Comparison of ENCODE assay signal across 17 cellular contexts in genomic region chr1:154945160-154945961, GRCh38. TPM values are rescaled to one million over a fixed set of nuclear protein-coding genes. Genes with fewer than 3 reads are reported as not detected.
DNase-seq lines count a peak whose midpoint lies in the region; ATAC-seq, FAIRE-seq and TF ChIP-seq lines count a peak whose summit lies in the region.
"Had no signal": no experiment of that assay in that cellular context is flagged by ENCODE, and none has a peak within 500 bp of the region (broad histone marks: within the 10 kb centered on the region; RNA-seq: fewer than 3 reads in every experiment).

No MANE protein-coding gene starts in this region.

- CTCF ChIA-PET in IMR-90 (lab: Yijun Ruan, JAX): no interaction called here
- CTCF ChIA-PET in K562 (lab: Yijun Ruan, JAX; ENCODE audit: low intra/inter-chr PET ratio): interaction anchor here (0.7 to 1.4 kb wide), 2 partner anchors 117 to 386 kb away, joined by 4 read pairs; no protein-coding TSS in a partner anchor

- TF ChIP-seq RAD21 in IMR-90 (IDR thresholded peaks at IDR 0.05; ENCODE audit: low read length) (no peak), K562 (CRISPR knock-in tag; conservative IDR thresholded peaks at IDR 0.05 in 1 of 2, IDR thresholded peaks at IDR 0.05 in 1 of 2) (no peak)

- peaks cover 28 to 51% (median 47%) of the 10 kb centered on the region in 11 experiments for H3K36me3 ChIP-seq in BLaER1 treated with 17β-estradiol and CSF1 and Interleukin-3, amounts not matched to agents 10 nM and 100 nM
- H3K36me3 ChIP-seq in IMR-90 (ENCODE audit: control insufficient read depth, insufficient read depth, low read length): peaks cover 36% of the 10 kb centered on the region
- no peaks in the 10 kb centered on the region; the same call in 2 of the 3 replicates for H3K36me3 ChIP-seq in K562 (ENCODE audit: control insufficient read depth, insufficient read depth, low read length)
- H3K36me3 ChIP-seq in psoas muscle (ENCODE audit: insufficient read depth in 1 of 2, low read depth in 1 of 2): peaks cover 3 to 65% of the 10 kb centered on the region in 2 donors
- H3K36me3 ChIP-seq: BE2C had no signal

- ATAC-seq in IMR-90 (ENCODE audit: low read depth) (no peak), K562 (no peak), psoas muscle (no peak)
- ATAC-seq: foreskin keratinocyte had no signal

- peak overlapping the region in 1 of 10 experiments; percentile 16; a peak in 1 of 20 replicates for H3K4me3 ChIP-seq in BLaER1 treated with 17β-estradiol and CSF1 and Interleukin-3, amounts not matched to agents 10 nM and 100 nM
- H3K4me3 ChIP-seq in IMR-90 (ENCODE audit: insufficient read depth, low read depth, low read length): no peak overlapping the region
- H3K4me3 ChIP-seq in K562: no peak overlapping the region
- H3K4me3 ChIP-seq in psoas muscle: no peak overlapping the region
- H3K4me3 ChIP-seq: lung had no signal

- no peak for TF ChIP-seq CTCF in IMR-90 (conservative IDR thresholded peaks at IDR 0.05; ENCODE audit: low read depth, low read length)
- no peak for TF ChIP-seq CTCF in K562 (IDR thresholded peaks at IDR 0.05 in 2 of 3, conservative IDR thresholded peaks at IDR 0.05 in 1 of 3; ENCODE audit: insufficient read depth in 2 of 3, low read depth in 1 of 3, low read length in 3 of 3)
- no peak for TF ChIP-seq CTCF in psoas muscle (IDR thresholded peaks at IDR 0.05)

- no peak overlapping the region for H3K23ac ChIP-seq in IMR-90 (ENCODE audit: low read depth, low read length)

- H4K20me1 ChIP-seq in BLaER1 treated with 17β-estradiol and CSF1 and Interleukin-3, amounts not matched to agents 10 nM and 100 nM: peaks cover 0 to 21% (median 0%) of the 10 kb centered on the region in 11 experiments; a peak in 8 of 22 replicates
- H4K20me1 ChIP-seq in IMR-90 (ENCODE audit: insufficient read depth, low read length) (no peaks in the 10 kb centered on the region; the same call in 1 of the 2 replicates), K562 (replicated peaks; ENCODE audit: control insufficient read depth, insufficient read depth, low read length) (0 out of 2 replicates have a peak, but pooled peaks cover 3% of the 10 kb centered on the region)

- intact Hi-C loops in IMR-90 (cut with micrococcal nuclease): no loop called here
- intact Hi-C loops in K562 (cut with micrococcal nuclease): no loop called here
- intact Hi-C loops in psoas muscle (cut with DNase I): no loop called here

- no peak overlapping the region for H2AFZ ChIP-seq in IMR-90 (replicated peaks; ENCODE audit: low read length, poor library complexity)
- H2AFZ ChIP-seq in K562 (ENCODE audit: low read depth, low read length): no peak overlapping the region

- no peak for TF ChIP-seq EP300 in K562 (IDR thresholded peaks at IDR 0.05; ENCODE audit: low read length)

- in situ Hi-C loops in IMR-90 (cut with MboI; ENCODE audit: low sequenced_read_pairs): no loop called here
- in situ Hi-C loops in K562 (cut with MboI): no loop called here

- H4K5ac ChIP-seq in IMR-90 (ENCODE audit: low read depth, low read length): no peak overlapping the region

- BruUV-seq in IMR-90 (replicated peaks; lab: Mats Ljungman, UMichigan) (TSS peak; percentile 81), K562 (replicated peaks; lab: Mats Ljungman, UMichigan) (TSS peak; percentile 65)

- POLR2A ChIA-PET in IMR-90 (lab: Charles Lee; ENCODE audit: unreplicated experiment): interaction anchor here (0.5 kb wide), 1 partner anchor 387 kb away, joined by 8 read pairs; the partner anchor contains the start of gene UBE2Q1
- POLR2A ChIA-PET in K562 (lab: Yijun Ruan, JAX): interaction anchor here (0.6 to 1.0 kb wide), 4 partner anchors 9 to 409 kb away, joined by 3 to 4 read pairs (median 4); partner anchors contain the start of gene SHC1

- H3K27me3 ChIP-seq in BLaER1 treated with 17β-estradiol and CSF1 and Interleukin-3, amounts not matched to agents 10 nM and 100 nM: no peaks in the 10 kb centered on the region
- no peaks in the 10 kb centered on the region for H3K27me3 ChIP-seq in IMR-90 (ENCODE audit: control insufficient read depth, insufficient read depth, low read length)
- no peaks in the 10 kb centered on the region for H3K27me3 ChIP-seq in K562 (ENCODE audit: control insufficient read depth in 2 of 2, insufficient read depth in 2 of 2, low read length in 2 of 2)
- H3K27me3 ChIP-seq in psoas muscle (ENCODE audit: insufficient read depth in 3 of 3, low read length in 2 of 3): no peaks in the 10 kb centered on the region
- H3K27me3 ChIP-seq: BE2C, foreskin keratinocyte had no signal

- no peaks in the 10 kb centered on the region for H3K9me3 ChIP-seq in BLaER1 treated with 17β-estradiol and CSF1 and Interleukin-3, amounts not matched to agents 10 nM and 100 nM (replicated peaks in 1 of 11)
- H3K9me3 ChIP-seq in IMR-90 (ENCODE audit: control insufficient read depth, insufficient read depth, low read length) (no peaks in the 10 kb centered on the region), K562 (replicated peaks; ENCODE audit: control insufficient read depth, insufficient read depth, low read depth, low read length) (no peaks in the 10 kb centered on the region), psoas muscle (no peaks in the 10 kb centered on the region)
- H3K9me3 ChIP-seq: BE2C had no signal

- H3K56ac ChIP-seq in IMR-90 (ENCODE audit: extremely low read depth, insufficient read depth, low read length): no peak overlapping the region

- no peak overlapping the region for H2BK5ac ChIP-seq in IMR-90 (ENCODE audit: low read depth, low read length, poor library complexity, severe bottlenecking)

- 74% methylated on average over 6 of the region's 15 CpGs; no CpG with 5 or more reads in 1 of the 2 experiments for WGBS in IMR-90 (ENCODE audit: extremely low coverage in 2 of 2, insufficient read length in 1 of 2), 2 experiments
- WGBS in K562 (ENCODE audit: insufficient coverage, low coverage, missing lambda C conversion rate): 60% methylated on average over 14 of the region's 15 CpGs
- 66 to 77% (median 71%) methylated on average over 15 of the region's 15 CpGs for WGBS in psoas muscle, 3 donors

- H3K79me2 ChIP-seq in K562 (ENCODE audit: control insufficient read depth, insufficient read depth, low read length): no peaks in the 10 kb centered on the region

- no peak overlapping the region for H3K14ac ChIP-seq in IMR-90 (replicated peaks; ENCODE audit: low read depth, low read length)

- H3K27ac ChIP-seq in BLaER1 treated with 17β-estradiol and CSF1 and Interleukin-3, amounts not matched to agents 10 nM and 100 nM: peak overlapping the region; percentile 34 to 89 (median 86); a peak in 21 of 22 replicates
- H3K27ac ChIP-seq in IMR-90 (ENCODE audit: insufficient read depth, low read length) (no peak overlapping the region), K562 (ENCODE audit: extremely low read depth, low read depth, low read length) (no peak overlapping the region), psoas muscle (peak overlapping the region; percentile 4)
- H3K27ac ChIP-seq: foreskin keratinocyte had no signal

- dilution Hi-C loops in IMR-90 (cut with HindIII; ENCODE audit: low sequenced_read_pairs, unreplicated experiment): no loop called here

- H3K4me1 ChIP-seq in BLaER1 treated with 17β-estradiol and CSF1 and Interleukin-3, amounts not matched to agents 10 nM and 100 nM: peaks cover 64 to 91% (median 84%) of the 10 kb centered on the region in 10 experiments
- H3K4me1 ChIP-seq in IMR-90 (ENCODE audit: control insufficient read depth, insufficient read depth, low read length) (no peaks in the 10 kb centered on the region; the same call in 1 of the 2 replicates), K562 (replicated peaks in 1 of 2; ENCODE audit: control insufficient read depth in 2 of 2, insufficient read depth in 2 of 2, low read length in 2 of 2) (peaks cover 25 to 53% of the 10 kb centered on the region in 2 experiments; a peak in 4 of 5 replicates), psoas muscle (peaks cover 7% of the 10 kb centered on the region)
- H3K4me1 ChIP-seq: BE2C, foreskin keratinocyte had no signal

- H2AK9ac ChIP-seq in IMR-90 (replicated peaks; ENCODE audit: low read depth, low read length, poor library complexity): no peak overlapping the region

- no peak for DNase-seq in IMR-90
- DNase-seq in K562 (ENCODE audit: extremely low read depth in 1 of 4, low spot score in 3 of 4): no peak
- DNase-seq in psoas muscle: peak in 1 of 2 donors; percentile 43
- DNase-seq in NCI-H2227 (lab: John Stamatoyannopoulos, UW; ENCODE audit: unreplicated experiment): no peak
- DNase-seq in NK-92 (lab: John Stamatoyannopoulos, UW; ENCODE audit: unreplicated experiment): no peak
- no peak for DNase-seq in activated CD8-positive, alpha-beta memory T cell treated with anti-CD3 and anti-CD28 coated beads, Interleukin-2, amount 50 U/mL, for 48 hours
- DNase-seq: activated CD4-positive, alpha-beta T cell treated with anti-CD3 and anti-CD28 coated beads for 4 hours; activated T-cell treated with anti-CD3 and anti-CD28 coated beads, Interleukin-2, amount 50 U/mL, for 1 hour; BE2C; foreskin keratinocyte; GOT3; naive B cell; NCI-H146; NCI-H345; T-helper 9 cell had no signal

- no peak overlapping the region for H2BK120ac ChIP-seq in IMR-90 (ENCODE audit: low read depth, low read length)

- TF ChIP-seq POLR2A in IMR-90 (IDR thresholded peaks at IDR 0.05; ENCODE audit: low read depth, low read length): no peak
- no peak for TF ChIP-seq POLR2A in K562 (conservative IDR thresholded peaks at IDR 0.05)

- no peaks in the 10 kb centered on the region for H3K79me1 ChIP-seq in IMR-90 (ENCODE audit: low read depth in 1 of 2, low read length in 2 of 2)

- H3K18ac ChIP-seq in IMR-90 (ENCODE audit: low read depth, low read length): no peak overlapping the region

- no peaks in the 10 kb centered on the region for H3K9me1 ChIP-seq in IMR-90 (ENCODE audit: insufficient read depth, low read length)
- no peaks in the 10 kb centered on the region for H3K9me1 ChIP-seq in K562 (ENCODE audit: control insufficient read depth, insufficient read depth, low read length)

- no peak overlapping the region for H2BK15ac ChIP-seq in IMR-90 (ENCODE audit: low read depth, low read length)

- H3K9ac ChIP-seq in BLaER1 treated with 17β-estradiol and CSF1 and Interleukin-3, amounts not matched to agents 10 nM and 100 nM: peak overlapping the region; percentile 61 to 78 (median 73)
- no peak overlapping the region for H3K9ac ChIP-seq in IMR-90 (ENCODE audit: low read depth, low read length)
- H3K9ac ChIP-seq in K562 (ENCODE audit: insufficient read depth in 1 of 2, low read depth in 2 of 2, low read length in 2 of 2): peak overlapping the region in 1 of 2 experiments; percentile 81; a peak in 1 of 4 replicates

- no peak overlapping the region for H4K8ac ChIP-seq in IMR-90 (ENCODE audit: low read depth in 2 of 2, low read length in 2 of 2)

- no peak for FAIRE-seq in K562 (lab: Jason Lieb, UNC)

- H4K91ac ChIP-seq in IMR-90 (ENCODE audit: insufficient read depth, low read depth, low read length): no peak overlapping the region

- no peak overlapping the region for H2BK20ac ChIP-seq in IMR-90 (ENCODE audit: low read depth, low read length)

- peak overlapping the region; percentile 83 to 97 (median 88) for H3K4me2 ChIP-seq in BLaER1 treated with 17β-estradiol and CSF1 and Interleukin-3, amounts not matched to agents 10 nM and 100 nM
- H3K4me2 ChIP-seq in IMR-90 (ENCODE audit: low read depth, low read length): no peak overlapping the region
- H3K4me2 ChIP-seq in K562 (ENCODE audit: insufficient read depth, low read length): no peak overlapping the region

- no peak overlapping the region for H3K4ac ChIP-seq in IMR-90 (ENCODE audit: low read depth, low read length)

- no peak overlapping the region for H2AK5ac ChIP-seq in IMR-90 (ENCODE audit: low read depth, low read length)

RNA-seq across cellular contexts. Expression of gene PMVK, which starts 8.8 kb away (rescaled TPM):
- 7.2 and 9.0 TPM in 2 replicates for total RNA-seq in IMR-90 (2012; rRNA removed)
- polyA plus RNA-seq in IMR-90 (2012; rRNA removed): 28.1 and 31.8 TPM in 2 replicates
- 32.4 and 35.3 TPM in 2 replicates for polyA plus RNA-seq in IMR-90 (2012; cell fraction: cytosol; rRNA removed)
- 8.8 and 9.7 TPM in 2 replicates for polyA plus RNA-seq in IMR-90 (2012; cell fraction: nucleus; rRNA removed; ENCODE audit: low replicate concordance)
- total RNA-seq in K562 (2011; cell fraction: chromatin; rRNA removed; ENCODE audit: low replicate concordance): 0.67 and 3.0 TPM in 2 replicates
- 3.2 and 5.5 TPM in 2 replicates for total RNA-seq in K562 (2011; cell fraction: nucleolus; rRNA removed)
- 2.6 and 3.1 TPM in 2 replicates for total RNA-seq in K562 (2011; cell fraction: nucleoplasm; rRNA removed)
- 6.3 and 6.5 TPM in 2 replicates for total RNA-seq in K562 (2014; rRNA removed)
- 4.7 and 6.0 TPM in 2 replicates for total RNA-seq in K562 (2014; rRNA removed; fragmentation: Illumina TruSeq; extraction: Trizol)
- total RNA-seq in K562 (2015; rRNA removed; fragmentation: Illumina TruSeq; extraction: Trizol): 9.4 and 9.9 TPM in 2 replicates
- total RNA-seq in K562 (2021): 11.8 and 14.1 TPM in 2 replicates
- 9.5 and 11.4 TPM in 2 replicates for polyA plus RNA-seq in K562 (2011; rRNA removed)
- 10.1 and 13.2 TPM in 2 replicates for polyA plus RNA-seq in K562 (2011; cell fraction: cytosol; rRNA removed)
- polyA plus RNA-seq in K562 (2011; cell fraction: nucleus; rRNA removed): 3.5 and 5.5 TPM in 2 replicates
- 23.3 and 24.8 TPM in 2 replicates for polyA plus RNA-seq in K562 (2012)
- 6.3 and 9.6 TPM in 2 replicates for polyA plus RNA-seq in K562 (2014; fragmentation: Illumina TruSeq; extraction: Trizol)
- 1 to 10 TPM; 1.1 to 3.8 TPM for polyA plus RNA-seq in K562 (2014; fragmentation: Nextera tagmentation; extraction: Ambion mirVana)
- polyA plus RNA-seq in K562 (2014; rRNA removed): 15.3 and 16.4 TPM in 2 replicates
- polyA minus RNA-seq in K562 (2011; rRNA and poly(A)+ RNA removed): 3.7 and 5.3 TPM in 2 replicates
- 5.9 and 6.6 TPM in 2 replicates for polyA minus RNA-seq in K562 (2011; cell fraction: cytosol; rRNA and poly(A)+ RNA removed)
- polyA minus RNA-seq in K562 (2011; cell fraction: nucleus; rRNA and poly(A)+ RNA removed): 1.5 and 1.7 TPM in 2 replicates
- total RNA-seq in psoas muscle: 10 to 100 TPM; 17.0 to 30.5 (median 22.3) TPM
- 10 to 100 TPM; 23.3 to 35.6 (median 30.5) TPM for polyA plus RNA-seq in psoas muscle

RNA-seq across cellular contexts. Expression of gene PBXIP1, which starts 10.5 kb away (rescaled TPM):
- total RNA-seq in IMR-90 (2012; rRNA removed) (24.2 and 28.3 TPM in 2 replicates), K562 (2014; rRNA removed) (8.2 and 10.2 TPM in 2 replicates), K562 (2014; rRNA removed; fragmentation: Illumina TruSeq; extraction: Trizol) (2.7 and 3.0 TPM in 2 replicates), K562 (2015; rRNA removed; fragmentation: Illumina TruSeq; extraction: Trizol) (4.9 and 5.1 TPM in 2 replicates), K562 (2021) (6.3 and 8.3 TPM in 2 replicates), psoas muscle (100 to 1,000 TPM in 2 of 4 donors, 10 to 100 TPM in 2; 76.5 to 149 (median 104) TPM)
- polyA plus RNA-seq in IMR-90 (2012; rRNA removed) (40.5 and 44.2 TPM in 2 replicates), K562 (2011; rRNA removed) (6.9 and 7.9 TPM in 2 replicates), K562 (2014; fragmentation: Illumina TruSeq; extraction: Trizol) (5.8 and 6.8 TPM in 2 replicates), K562 (2014; fragmentation: Nextera tagmentation; extraction: Ambion mirVana) (under 1 TPM; 0.13 to 0.22 TPM), K562 (2014; rRNA removed) (8.0 TPM in 2 replicates), psoas muscle (10 to 100 TPM; 13.6 to 79.6 (median 54.8) TPM)
- polyA plus RNA-seq in IMR-90 (2012; cell fraction: cytosol; rRNA removed): 36.1 and 53.6 TPM in 2 replicates
- polyA plus RNA-seq in IMR-90 (2012; cell fraction: nucleus; rRNA removed; ENCODE audit: low replicate concordance): 41.6 and 43.1 TPM in 2 replicates
- total RNA-seq in K562 (2011; cell fraction: chromatin; rRNA removed; ENCODE audit: low replicate concordance): 10.0 and 21.8 TPM in 2 replicates
- 12.2 and 13.8 TPM in 2 replicates for total RNA-seq in K562 (2011; cell fraction: nucleolus; rRNA removed)
- 14.2 and 19.3 TPM in 2 replicates for total RNA-seq in K562 (2011; cell fraction: nucleoplasm; rRNA removed)
- polyA plus RNA-seq in K562 (2011; cell fraction: cytosol; rRNA removed): 7.4 and 8.1 TPM in 2 replicates
- 14.0 and 19.5 TPM in 2 replicates for polyA plus RNA-seq in K562 (2011; cell fraction: nucleus; rRNA removed)
- polyA plus RNA-seq in K562 (2012): 8.3 and 23.2 TPM in 2 replicates
- 3.3 and 4.3 TPM in 2 replicates for polyA minus RNA-seq in K562 (2011; rRNA and poly(A)+ RNA removed)
- 4.0 and 9.3 TPM in 2 replicates for polyA minus RNA-seq in K562 (2011; cell fraction: cytosol; rRNA and poly(A)+ RNA removed)
- polyA minus RNA-seq in K562 (2011; cell fraction: nucleus; rRNA and poly(A)+ RNA removed): 2.8 and 3.6 TPM in 2 replicates

RNA-seq across cellular contexts. Expression of gene PYGO2, which starts 16.2 kb away (rescaled TPM):
- total RNA-seq in IMR-90 (2012; rRNA removed) (5.3 and 5.4 TPM in 2 replicates), K562 (2014; rRNA removed) (18.2 and 28.9 TPM in 2 replicates), K562 (2014; rRNA removed; fragmentation: Illumina TruSeq; extraction: Trizol) (15.2 and 15.8 TPM in 2 replicates), K562 (2015; rRNA removed; fragmentation: Illumina TruSeq; extraction: Trizol) (17.7 and 18.1 TPM in 2 replicates), K562 (2021) (36.2 and 36.7 TPM in 2 replicates), psoas muscle (10 to 100 TPM; 14.5 to 23.0 (median 17.4) TPM)
- polyA plus RNA-seq in IMR-90 (2012; rRNA removed) (12.3 and 14.8 TPM in 2 replicates), K562 (2011; rRNA removed) (23.5 and 28.3 TPM in 2 replicates), K562 (2014; fragmentation: Illumina TruSeq; extraction: Trizol) (32.5 and 34.3 TPM in 2 replicates), K562 (2014; fragmentation: Nextera tagmentation; extraction: Ambion mirVana) (1 to 10 TPM; 8.3 to 8.6 TPM), K562 (2014; rRNA removed) (24.6 and 28.1 TPM in 2 replicates), psoas muscle (10 to 100 TPM; 13.1 to 24.0 (median 14.5) TPM)
- polyA plus RNA-seq in IMR-90 (2012; cell fraction: cytosol; rRNA removed): 7.8 and 8.6 TPM in 2 replicates
- 28.6 and 31.8 TPM in 2 replicates for polyA plus RNA-seq in IMR-90 (2012; cell fraction: nucleus; rRNA removed; ENCODE audit: low replicate concordance)
- total RNA-seq in K562 (2011; cell fraction: chromatin; rRNA removed; ENCODE audit: low replicate concordance): 24.1 and 50.9 TPM in 2 replicates
- total RNA-seq in K562 (2011; cell fraction: nucleolus; rRNA removed): 40.4 and 41.1 TPM in 2 replicates
- 36.8 and 44.0 TPM in 2 replicates for total RNA-seq in K562 (2011; cell fraction: nucleoplasm; rRNA removed)
- 26.2 and 37.5 TPM in 2 replicates for polyA plus RNA-seq in K562 (2011; cell fraction: cytosol; rRNA removed)
- polyA plus RNA-seq in K562 (2011; cell fraction: nucleus; rRNA removed): 43.0 and 57.2 TPM in 2 replicates
- polyA plus RNA-seq in K562 (2012): 25.4 and 27.4 TPM in 2 replicates
- polyA minus RNA-seq in K562 (2011; rRNA and poly(A)+ RNA removed): 14.7 and 16.1 TPM in 2 replicates
- polyA minus RNA-seq in K562 (2011; cell fraction: cytosol; rRNA and poly(A)+ RNA removed): 13.7 and 16.1 TPM in 2 replicates
- polyA minus RNA-seq in K562 (2011; cell fraction: nucleus; rRNA and poly(A)+ RNA removed): 13.5 and 15.3 TPM in 2 replicates

RNA-seq across cellular contexts. Expression of gene SHC1, which starts 25.2 kb away (rescaled TPM):
- total RNA-seq in IMR-90 (2012; rRNA removed) (291 and 355 TPM in 2 replicates), K562 (2014; rRNA removed) (51.9 and 57.2 TPM in 2 replicates), K562 (2014; rRNA removed; fragmentation: Illumina TruSeq; extraction: Trizol) (34.1 and 35.4 TPM in 2 replicates), K562 (2015; rRNA removed; fragmentation: Illumina TruSeq; extraction: Trizol) (34.4 and 35.9 TPM in 2 replicates), K562 (2021) (66.4 and 68.4 TPM in 2 replicates), psoas muscle (10 to 100 TPM; 52.3 to 87.2 (median 82.8) TPM)
- polyA plus RNA-seq in IMR-90 (2012; rRNA removed) (337 and 352 TPM in 2 replicates), K562 (2011; rRNA removed) (64.8 and 81.2 TPM in 2 replicates), K562 (2014; fragmentation: Illumina TruSeq; extraction: Trizol) (93.7 and 113 TPM in 2 replicates), K562 (2014; fragmentation: Nextera tagmentation; extraction: Ambion mirVana) (1 to 10 TPM; 4.1 to 5.4 TPM), K562 (2014; rRNA removed) (57.7 and 58.0 TPM in 2 replicates), psoas muscle (10 to 100 TPM; 33.2 to 67.3 (median 43.8) TPM)
- 216 and 285 TPM in 2 replicates for polyA plus RNA-seq in IMR-90 (2012; cell fraction: cytosol; rRNA removed)
- polyA plus RNA-seq in IMR-90 (2012; cell fraction: nucleus; rRNA removed; ENCODE audit: low replicate concordance): 1,266 and 1,683 TPM in 2 replicates
- 85.7 and 174 TPM in 2 replicates for total RNA-seq in K562 (2011; cell fraction: chromatin; rRNA removed; ENCODE audit: low replicate concordance)
- 69.6 and 76.4 TPM in 2 replicates for total RNA-seq in K562 (2011; cell fraction: nucleolus; rRNA removed)
- total RNA-seq in K562 (2011; cell fraction: nucleoplasm; rRNA removed): 94.4 and 106 TPM in 2 replicates
- 63.5 and 90.8 TPM in 2 replicates for polyA plus RNA-seq in K562 (2011; cell fraction: cytosol; rRNA removed)
- 143 and 200 TPM in 2 replicates for polyA plus RNA-seq in K562 (2011; cell fraction: nucleus; rRNA removed)
- 57.8 and 71.5 TPM in 2 replicates for polyA plus RNA-seq in K562 (2012)
- 45.0 and 49.1 TPM in 2 replicates for polyA minus RNA-seq in K562 (2011; rRNA and poly(A)+ RNA removed)
- 30.6 and 37.4 TPM in 2 replicates for polyA minus RNA-seq in K562 (2011; cell fraction: cytosol; rRNA and poly(A)+ RNA removed)
- polyA minus RNA-seq in K562 (2011; cell fraction: nucleus; rRNA and poly(A)+ RNA removed): 22.3 and 27.7 TPM in 2 replicates

RNA-seq across cellular contexts. Expression of gene CKS1B, which starts 29.1 kb away (rescaled TPM):
- total RNA-seq in IMR-90 (2012; rRNA removed) (129 and 140 TPM in 2 replicates), K562 (2014; rRNA removed) (215 and 262 TPM in 2 replicates), K562 (2014; rRNA removed; fragmentation: Illumina TruSeq; extraction: Trizol) (364 and 410 TPM in 2 replicates), K562 (2015; rRNA removed; fragmentation: Illumina TruSeq; extraction: Trizol) (269 and 292 TPM in 2 replicates), K562 (2021) (256 and 270 TPM in 2 replicates), psoas muscle (10 to 100 TPM in 1 of 4 donors, 1 to 10 TPM in 3; 5.5 to 13.8 (median 6.9) TPM)
- polyA plus RNA-seq in IMR-90 (2012; rRNA removed) (195 and 272 TPM in 2 replicates), K562 (2011; rRNA removed) (754 and 835 TPM in 2 replicates), K562 (2014; fragmentation: Illumina TruSeq; extraction: Trizol) (611 and 624 TPM in 2 replicates), K562 (2014; fragmentation: Nextera tagmentation; extraction: Ambion mirVana) (1,000 to 10,000 TPM; 1,039 to 1,103 TPM), K562 (2014; rRNA removed) (460 and 477 TPM in 2 replicates), psoas muscle (10 to 100 TPM; 12.1 to 48.1 (median 30.1) TPM)
- 48.5 and 174 TPM in 2 replicates for polyA plus RNA-seq in IMR-90 (2012; cell fraction: cytosol; rRNA removed)
- 12.1 and 45.9 TPM in 2 replicates for polyA plus RNA-seq in IMR-90 (2012; cell fraction: nucleus; rRNA removed; ENCODE audit: low replicate concordance)
- 61.9 and 74.9 TPM in 2 replicates for total RNA-seq in K562 (2011; cell fraction: chromatin; rRNA removed; ENCODE audit: low replicate concordance)
- total RNA-seq in K562 (2011; cell fraction: nucleolus; rRNA removed): 70.0 and 71.3 TPM in 2 replicates
- 120 and 182 TPM in 2 replicates for total RNA-seq in K562 (2011; cell fraction: nucleoplasm; rRNA removed)
- polyA plus RNA-seq in K562 (2011; cell fraction: cytosol; rRNA removed): 831 and 1,136 TPM in 2 replicates
- 223 and 387 TPM in 2 replicates for polyA plus RNA-seq in K562 (2011; cell fraction: nucleus; rRNA removed)
- 544 and 581 TPM in 2 replicates for polyA plus RNA-seq in K562 (2012)
- 383 and 393 TPM in 2 replicates for polyA minus RNA-seq in K562 (2011; rRNA and poly(A)+ RNA removed)
- 80.9 and 85.6 TPM in 2 replicates for polyA minus RNA-seq in K562 (2011; cell fraction: cytosol; rRNA and poly(A)+ RNA removed)
- 24.2 and 63.2 TPM in 2 replicates for polyA minus RNA-seq in K562 (2011; cell fraction: nucleus; rRNA and poly(A)+ RNA removed)

Comparison
In these comparisons a context has a peak if more than half of its experiments do, and no peak if none do; other contexts are left out.
1. H3K27ac ChIP-seq: peak in BLaER1 treated with 17β-estradiol and CSF1 and Interleukin-3, amounts not matched to agents 10 nM and 100 nM (11 of 11) and psoas muscle (single experiment); none in IMR-90 (single experiment) and K562 (single experiment).
2. H3K4me2 ChIP-seq: peak in BLaER1 treated with 17β-estradiol and CSF1 and Interleukin-3, amounts not matched to agents 10 nM and 100 nM (11 of 11); none in IMR-90 (single experiment) and K562 (single experiment).